Comparison of ENCODE assay signal across 9 cellular contexts in genomic region chr2:20614201-20615045, GRCh38. TPM values are rescaled to one million over a fixed set of nuclear protein-coding genes. Genes with fewer than 3 reads are reported as not detected.
DNase-seq lines count a peak whose midpoint lies in the region; ATAC-seq, FAIRE-seq and TF ChIP-seq lines count a peak whose summit lies in the region.
"Had no signal": no experiment of that assay in that cellular context is flagged by ENCODE, and none has a peak within 500 bp of the region (broad histone marks: within the 10 kb centered on the region; RNA-seq: fewer than 3 reads in every experiment).

No MANE protein-coding gene starts in this region.

- H3K4me1 ChIP-seq in astrocyte (ENCODE audit: insufficient read depth, low read length), result peaks cover 42% of the 10 kb centered on the region
- H3K4me1 ChIP-seq in lower lobe of right lung, result peaks cover 87% of the 10 kb centered on the region
- H3K4me1 ChIP-seq in aorta (ENCODE audit: control insufficient read depth in 1 of 2, insufficient read depth in 2 of 2, low read length in 2 of 2), result peaks cover 2 to 5% of the 10 kb centered on the region in 2 donors

- 35 to 36% methylated on average over 14 of the region's 14 CpGs for WGBS in aorta, 2 donors

- no peaks in the 10 kb centered on the region for H3K79me2 ChIP-seq in astrocyte (ENCODE audit: insufficient read depth, low read length)

- H3K4me1 Mint-ChIP-seq in activated naive CD4-positive, alpha-beta T cell treated with anti-CD3 and anti-CD28 coated beads, Interleukin-2, amount 10 ng/mL, durations not matched to agents 7 days and 5 days, result no peaks in the 10 kb centered on the region
- peaks cover 22% of the 10 kb centered on the region for H3K4me1 Mint-ChIP-seq in astrocyte (ENCODE audit: low read depth, unreplicated experiment)
- H3K4me1 Mint-ChIP-seq in activated T-cell treated with anti-CD3 and anti-CD28 coated beads, Interleukin-2, amount 50 U/mL, for 4 hours (ENCODE audit: low read depth), result no peaks in the 10 kb centered on the region

- H4K20me1 ChIP-seq in astrocyte (ENCODE audit: insufficient read depth, low read length), result no peaks in the 10 kb centered on the region

- peak; percentile 16 for DNase-seq in activated naive CD4-positive, alpha-beta T cell treated with anti-CD3 and anti-CD28 coated beads, Interleukin-2, amount 10 ng/mL, durations not matched to agents 7 days and 5 days
- DNase-seq in activated naive CD4-positive, alpha-beta T cell (lab: John Stamatoyannopoulos, UW), result no peak
- DNase-seq in astrocyte (ENCODE audit: low read depth) (peak; percentile 38), lower lobe of right lung (peak; percentile 58), aorta (peak; percentile 73 to 84), frontal cortex (ENCODE audit: low spot score in 2 of 2) (no peak)
- no peak for DNase-seq in activated T-cell treated with anti-CD3 and anti-CD28 coated beads, Interleukin-2, amount 50 U/mL, for 4 hours

- H3K9me3 ChIP-seq in astrocyte (ENCODE audit: insufficient read depth, low read depth, low read length) (no peaks in the 10 kb centered on the region), lower lobe of right lung (no peaks in the 10 kb centered on the region), aorta (ENCODE audit: control insufficient read depth, low read length) (no peaks in the 10 kb centered on the region)

- H3K9me3 Mint-ChIP-seq in activated naive CD4-positive, alpha-beta T cell treated with anti-CD3 and anti-CD28 coated beads, Interleukin-2, amount 10 ng/mL, durations not matched to agents 7 days and 5 days, result no peaks in the 10 kb centered on the region
- H3K9me3 Mint-ChIP-seq in astrocyte (ENCODE audit: unreplicated experiment), result no peaks in the 10 kb centered on the region
- no peaks in the 10 kb centered on the region for H3K9me3 Mint-ChIP-seq in activated T-cell treated with anti-CD3 and anti-CD28 coated beads, Interleukin-2, amount 50 U/mL, for 4 hours

- intact Hi-C loops in lower lobe of right lung (cut with DNase I) (no loop called here), aorta (cut with DNase I) (loop anchor here (5.0 to 10.0 kb wide), 4 partner anchors 32 to 167 kb away; partner anchors contain the start of gene RHOB (in 1 of the 2))

- H3K4me2 ChIP-seq in astrocyte (ENCODE audit: low read length), result peak overlapping the region; percentile 4

- H3K4me3 ChIP-seq in astrocyte (ENCODE audit: insufficient read depth, low read depth, low read length), result no peak overlapping the region
- H3K4me3 ChIP-seq in lower lobe of right lung, result no peak overlapping the region
- H3K4me3 ChIP-seq in aorta (ENCODE audit: low read length in 2 of 2), result no peak overlapping the region

- TF ChIP-seq CTCF in astrocyte (IDR thresholded peaks at IDR 0.05; ENCODE audit: insufficient read depth, low read depth, low read length), result no peak
- TF ChIP-seq CTCF in lower lobe of right lung (IDR thresholded peaks at IDR 0.05), result no peak

- CTCF ChIA-PET in activated naive CD4-positive, alpha-beta T cell treated with anti-CD3 and anti-CD28 coated beads, Interleukin-2, amount 10 ng/mL, durations not matched to agents 7 days and 5 days (lab: Charles Lee), result no interaction called here

- H3K36me3 ChIP-seq in astrocyte (ENCODE audit: insufficient read depth, low read length) (no peaks in the 10 kb centered on the region), lower lobe of right lung (peaks cover 5% of the 10 kb centered on the region), aorta (ENCODE audit: control insufficient read depth in 1 of 2, insufficient read depth in 2 of 2, low read length in 1 of 2) (no peaks in the 10 kb centered on the region)

- H3K27ac Mint-ChIP-seq in activated naive CD4-positive, alpha-beta T cell treated with anti-CD3 and anti-CD28 coated beads, Interleukin-2, amount 10 ng/mL, durations not matched to agents 7 days and 5 days, result no peak overlapping the region
- H3K27ac Mint-ChIP-seq in astrocyte (ENCODE audit: unreplicated experiment), result peak overlapping the region; percentile 41
- H3K27ac Mint-ChIP-seq: B cell had no signal

- no peaks in the 10 kb centered on the region for H3K27me3 ChIP-seq in astrocyte (ENCODE audit: insufficient read depth, low read length)
- H3K27me3 ChIP-seq in lower lobe of right lung (ENCODE audit: low read depth), result no peaks in the 10 kb centered on the region
- H3K27me3 ChIP-seq in aorta (ENCODE audit: control insufficient read depth in 1 of 2, insufficient read depth in 2 of 2, low read length in 1 of 2), result no peaks in the 10 kb centered on the region

- no peaks in the 10 kb centered on the region for H3K36me3 Mint-ChIP-seq in activated naive CD4-positive, alpha-beta T cell treated with anti-CD3 and anti-CD28 coated beads, Interleukin-2, amount 10 ng/mL, durations not matched to agents 7 days and 5 days
- peaks cover 1% of the 10 kb centered on the region for H3K36me3 Mint-ChIP-seq in astrocyte (ENCODE audit: low read depth, unreplicated experiment)
- H3K36me3 Mint-ChIP-seq in activated T-cell treated with anti-CD3 and anti-CD28 coated beads, Interleukin-2, amount 50 U/mL, for 4 hours (ENCODE audit: insufficient read depth), result peaks cover 7% of the 10 kb centered on the region

- no peak overlapping the region for H3K27ac ChIP-seq in astrocyte (ENCODE audit: low read depth, low read length)
- peak overlapping the region; percentile 94 for H3K27ac ChIP-seq in lower lobe of right lung
- peak overlapping the region in 1 of 2 donors; percentile 65 for H3K27ac ChIP-seq in aorta (ENCODE audit: low read depth in 1 of 2, low read length in 2 of 2)

- no peak overlapping the region for H3K4me3 Mint-ChIP-seq in activated naive CD4-positive, alpha-beta T cell treated with anti-CD3 and anti-CD28 coated beads, Interleukin-2, amount 10 ng/mL, durations not matched to agents 7 days and 5 days
- H3K4me3 Mint-ChIP-seq in astrocyte (ENCODE audit: unreplicated experiment), result no peak overlapping the region
- H3K4me3 Mint-ChIP-seq in activated T-cell treated with anti-CD3 and anti-CD28 coated beads, Interleukin-2, amount 50 U/mL, for 4 hours, result no peak overlapping the region
- H3K4me3 Mint-ChIP-seq: B cell had no signal

- FAIRE-seq in astrocyte (lab: Jason Lieb, UNC) (no peak), frontal cortex (lab: Jason Lieb, UNC) (no peak)

- no peak overlapping the region for H3K9ac ChIP-seq in astrocyte (ENCODE audit: low read length)

- no peak overlapping the region for H2AFZ ChIP-seq in astrocyte (ENCODE audit: low read depth, low read length)

- no peak for ATAC-seq in lower lobe of right lung
- ATAC-seq in aorta (ENCODE audit: low FRiP score), result no peak
- ATAC-seq in activated T-cell treated with anti-CD3 and anti-CD28 coated beads, Interleukin-2, amount 50 U/mL, for 4 hours, result no peak
- ATAC-seq in HG02642 (IDR thresholded peaks at IDR 0.05; ENCODE audit: poor library complexity, unreplicated experiment), result no peak

- no peaks in the 10 kb centered on the region for H3K27me3 Mint-ChIP-seq in activated naive CD4-positive, alpha-beta T cell treated with anti-CD3 and anti-CD28 coated beads, Interleukin-2, amount 10 ng/mL, durations not matched to agents 7 days and 5 days
- peaks cover 2% of the 10 kb centered on the region for H3K27me3 Mint-ChIP-seq in astrocyte (ENCODE audit: low read depth, unreplicated experiment)
- H3K27me3 Mint-ChIP-seq in activated T-cell treated with anti-CD3 and anti-CD28 coated beads, Interleukin-2, amount 50 U/mL, for 4 hours (ENCODE audit: low read depth), result no peaks in the 10 kb centered on the region
- H3K27me3 Mint-ChIP-seq: B cell had no signal

RNA-seq across cellular contexts. Expression of gene HS1BP3, which starts 36.5 kb away (rescaled TPM):
- total RNA-seq in astrocyte (20.7 and 21.0 TPM in 2 replicates), lower lobe of right lung (39.9 TPM), aorta (10 to 100 TPM; 34.8 to 42.3 TPM), frontal cortex (7.7 TPM)
- 10 to 100 TPM; 27.5 to 33.6 TPM for polyA plus RNA-seq in aorta
- 1 to 10 TPM; 6.0 to 6.7 (median 6.3) TPM for total RNA-seq in activated T-cell treated with anti-CD3 and anti-CD28 coated beads, Interleukin-2, amount 50 U/mL, for 4 hours

RNA-seq across cellular contexts. Expression of gene GDF7, which starts 52.5 kb away (rescaled TPM):
- total RNA-seq in astrocyte, result 0.91 and 1.9 TPM in 2 replicates
- total RNA-seq in lower lobe of right lung, result 0.62 TPM
- total RNA-seq in aorta, result 10 to 100 TPM; 15.9 to 16.4 TPM
- polyA plus RNA-seq in aorta, result 10 to 100 TPM in 1 of 2 donors, 1 to 10 TPM in 1; 4.1 to 15.6 TPM
- total RNA-seq in activated T-cell treated with anti-CD3 and anti-CD28 coated beads, Interleukin-2, amount 50 U/mL, for 4 hours, result under 1 TPM in 2 of 3 donors, not detected in 1; 0.03 to 0.05 TPM
- under 0.01 TPM for total RNA-seq in frontal cortex

Comparison
In these comparisons a context has a peak if more than half of its experiments do, and no peak if none do; other contexts are left out.
1. DNase-seq: peak in activated naive CD4-positive, alpha-beta T cell treated with anti-CD3 and anti-CD28 coated beads, Interleukin-2, amount 10 ng/mL, durations not matched to agents 7 days and 5 days (single experiment), astrocyte (single experiment), lower lobe of right lung (single experiment) and aorta (2 of 2); none in activated naive CD4-positive, alpha-beta T cell (0 of 4), activated T-cell treated with anti-CD3 and anti-CD28 coated beads, Interleukin-2, amount 50 U/mL, for 4 hours (single experiment) and frontal cortex (0 of 2).